In the genomic region with DNA sequence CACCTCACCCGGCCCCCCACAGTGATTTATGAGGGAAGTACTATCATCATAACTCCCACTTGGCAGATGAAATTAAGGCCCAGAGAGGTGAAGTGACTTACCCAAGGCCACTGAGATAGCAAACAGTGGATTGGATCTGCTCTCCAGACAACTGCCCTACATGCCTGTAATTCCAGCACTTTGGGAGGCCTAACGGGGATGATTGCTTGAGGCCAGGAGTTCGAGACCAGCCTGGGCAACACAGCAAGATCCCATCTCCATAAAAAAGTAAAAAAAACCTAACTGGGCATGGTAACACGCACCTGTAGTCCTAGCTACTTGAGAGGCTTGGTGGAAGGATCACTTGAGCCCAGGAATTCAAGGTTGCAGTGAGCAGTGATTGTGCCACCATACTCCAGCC, we compare ENCODE assay signal across 28 cellular contexts.
"Had no signal": no experiment of that assay in that cellular context is flagged by ENCODE, and none has a peak within 500 bp of the region (broad histone marks: within the 10 kb centered on the region; RNA-seq: fewer than 3 reads in every experiment).

No MANE protein-coding gene starts in this region.

- DNase-seq: effector memory CD8-positive, alpha-beta T cell; erythroblast; esophagus squamous epithelium; foreskin melanocyte; glutamatergic neuron; heart right ventricle; hippocampal formation; left cardiac atrium; left lung; mesenchymal stem cell; mucosa of descending colon; naive B cell; nephron progenitor cell; nucleus accumbens; stimulated activated CD4-positive, alpha-beta T cell treated with anti-CD3 and anti-CD28 coated beads, Interleukin-12 subunit alpha, Interleukin-12 subunit beta, amount 100 ng/mL, for 4 hours; stimulated activated CD4-positive, alpha-beta T cell treated with anti-CD3 and anti-CD28 coated beads, Interleukin-1b, Interleukin-23, amount 100 ng/mL, for 48 hours; stimulated activated CD4-positive, alpha-beta T cell treated with anti-CD3 and anti-CD28 coated beads, Interleukin-4, amount 100 ng/mL, for 1 hour; stimulated activated CD8-positive, alpha-beta memory T cell treated with anti-CD3 and anti-CD28 coated beads, Interleukin-4, amount 100 ng/mL, for 48 hours; stimulated activated naive CD4-positive, alpha-beta T cell treated with Interleukin-2 at 50 U/mL for 16 hours; stomach; thyroid gland had no signal

- H3K27ac Mint-ChIP-seq: effector memory CD8-positive, alpha-beta T cell; mesothelial cell of epicardium; nephron progenitor cell had no signal

- H3K9me3 ChIP-seq: esophagus squamous epithelium, heart right ventricle, left lung, mucosa of descending colon, prostate gland, right atrium auricular region, stomach, thyroid gland, upper lobe of left lung had no signal

- H3K36me3 Mint-ChIP-seq: naive B cell had no signal

- ATAC-seq: effector memory CD8-positive, alpha-beta T cell; heart right ventricle; left cardiac atrium; left lung; mucosa of descending colon; sciatic nerve had no signal

- H3K4me3 Mint-ChIP-seq: effector memory CD8-positive, alpha-beta T cell; mesothelial cell of epicardium; nephron progenitor cell had no signal

- H3K27me3 ChIP-seq: esophagus squamous epithelium, heart right ventricle, left lung, right atrium auricular region, stomach, thyroid gland, upper lobe of left lung had no signal

- H3K4me3 ChIP-seq: coronary artery, esophagus squamous epithelium, heart right ventricle, left lung, mucosa of descending colon, prostate gland, right atrium auricular region, smooth muscle cell, stomach, thyroid gland, upper lobe of left lung had no signal

- H3K36me3 ChIP-seq: esophagus squamous epithelium, heart right ventricle, left lung, prostate gland, right atrium auricular region, stomach, thyroid gland, upper lobe of left lung had no signal

- H3K9me3 Mint-ChIP-seq: effector memory CD8-positive, alpha-beta T cell; mesothelial cell of epicardium; naive B cell had no signal

- H3K27ac ChIP-seq: coronary artery, esophagus squamous epithelium, heart right ventricle, left lung, prostate gland, right atrium auricular region, stomach, thyroid gland, upper lobe of left lung had no signal

- H3K4me2 ChIP-seq: smooth muscle cell had no signal
